ENCODE assay signal across 9 cellular contexts in the genomic region with DNA sequence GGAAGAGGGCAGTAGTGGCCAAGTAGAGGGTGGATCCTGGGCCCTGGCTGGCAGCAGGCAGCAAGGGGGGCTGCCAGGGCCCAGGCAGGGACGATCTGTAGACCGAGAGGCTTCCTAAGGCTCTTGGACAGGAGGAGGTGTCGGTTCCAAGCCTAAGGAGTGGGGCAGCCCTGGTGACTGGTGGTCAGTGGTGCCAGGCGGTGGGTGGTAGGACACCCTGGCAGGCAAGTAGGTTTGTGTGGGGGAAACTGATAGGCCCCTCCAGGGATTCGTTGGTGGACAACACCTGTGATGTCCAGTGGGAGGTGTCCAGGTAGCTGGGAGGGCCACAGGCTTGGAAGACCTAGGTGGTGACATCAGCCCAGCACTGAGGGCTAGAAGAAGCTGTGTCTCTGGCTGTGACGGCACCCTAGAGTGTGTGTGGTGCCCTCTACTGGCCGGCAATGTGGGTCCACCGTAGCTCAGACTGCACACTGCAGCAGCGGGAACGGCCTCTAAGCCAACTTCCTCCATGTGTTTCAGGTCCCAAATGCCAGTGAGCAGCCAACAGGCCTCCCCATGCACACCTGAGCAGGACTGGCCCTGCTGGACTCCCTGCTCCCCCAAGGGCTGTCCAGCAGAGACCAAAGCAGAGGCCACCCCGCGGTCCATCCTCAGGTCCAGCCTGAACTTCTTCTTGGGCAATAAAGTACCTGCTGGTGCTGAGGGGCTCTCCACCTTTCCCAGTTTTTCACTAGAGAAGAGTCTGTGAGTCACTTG. TPM values are rescaled to one million over a fixed set of nuclear protein-coding genes. Genes with fewer than 3 reads are reported as not detected.
A peak's percentile ranks its signal among the peaks of the same experiment; 100 is the strongest.
DNase-seq lines count a peak whose midpoint lies in the region; ATAC-seq and TF ChIP-seq lines count a peak whose summit lies in the region.
"Had no signal": no experiment of that assay in that cellular context is flagged by ENCODE, and none has a peak within 500 bp of the region (broad histone marks: within the 10 kb centered on the region; RNA-seq: fewer than 3 reads in every experiment).

No MANE protein-coding gene starts in this region.

- TF ChIP-seq CTCF in RWPE2 (IDR thresholded peaks at IDR 0.05; ENCODE audit: poor library complexity, severe bottlenecking) = peak; percentile 75
- TF ChIP-seq CTCF in psoas muscle (IDR thresholded peaks at IDR 0.05) = peak; percentile 48

- peak; percentile 90 for ATAC-seq in RWPE2 (ENCODE audit: low read depth)
- peak; percentile 77 to 88 (median 86) for ATAC-seq in psoas muscle
- ATAC-seq in GM19395 (IDR thresholded peaks at IDR 0.05; ENCODE audit: unreplicated experiment) = no peak
- no peak for ATAC-seq in GM18907 (IDR thresholded peaks at IDR 0.05; ENCODE audit: unreplicated experiment)

- no peaks in the 10 kb centered on the region for H3K27me3 ChIP-seq in RWPE2 (ENCODE audit: insufficient read depth, poor library complexity, severe bottlenecking)
- H3K27me3 ChIP-seq in psoas muscle (ENCODE audit: insufficient read depth in 3 of 3, low read length in 2 of 3) = no peaks in the 10 kb centered on the region

- DNase-seq in CD1c-positive myeloid dendritic cell (ENCODE audit: extremely low spot score) (peak; percentile 67), HEK293T (ENCODE audit: extremely low spot score) (peak; percentile 83), RWPE2 (ENCODE audit: low spot score) (no peak), germinal center (ENCODE audit: low spot score) (peak; percentile 76), psoas muscle (peak; percentile 60 to 72)
- peak; percentile 32 for DNase-seq in activated effector memory CD4-positive, alpha-beta T cell treated with Interleukin-2 at 50 U/mL for 16 hours

- POLR2A ChIA-PET in HEK293T (lab: Yijun Ruan, JAX) = interaction anchor here (1.0 to 2.4 kb wide), 2 partner anchors 9 to 22 kb away, joined by 6 to 17 read pairs; a partner anchor contains a TSS

- WGBS in psoas muscle, 3 donors = 48 to 54% (median 50%) methylated on average over 12 of the region's 12 CpGs

- H3K36me3 ChIP-seq in RWPE2 (ENCODE audit: low read depth) (0 out of 2 replicates have a peak, but pooled peaks cover 7% of the 10 kb centered on the region), psoas muscle (ENCODE audit: insufficient read depth in 1 of 2, low read depth in 1 of 2) (peaks cover 0 to 4% of the 10 kb centered on the region in 2 donors)

- H3K27ac ChIP-seq in RWPE2 (ENCODE audit: poor library complexity, severe bottlenecking) (no peak overlapping the region), psoas muscle (no peak overlapping the region)

- H3K4me1 ChIP-seq in RWPE2 (ENCODE audit: insufficient read depth, poor library complexity, severe bottlenecking) (no peaks in the 10 kb centered on the region), psoas muscle (no peaks in the 10 kb centered on the region)

- no peaks in the 10 kb centered on the region for H3K9me3 ChIP-seq in RWPE2 (ENCODE audit: severe bottlenecking)
- H3K9me3 ChIP-seq in psoas muscle = peaks cover 7% of the 10 kb centered on the region

- CTCF ChIA-PET in HEK293T (lab: Yijun Ruan, JAX) = interaction anchor here (0.6 to 2.9 kb wide), 21 partner anchors 8 to 833 kb away, joined by 3 to 22 read pairs (median 4); a partner anchor contains a TSS

- intact Hi-C loops in psoas muscle (cut with DNase I) = no loop called here

- H3K4me3 ChIP-seq in RWPE2 (ENCODE audit: severe bottlenecking) (no peak overlapping the region), psoas muscle (no peak overlapping the region)

TF ChIP-seq in HEK293T, 16 proteins besides CTCF, POLR2A, EP300 and RAD21:
- TF ChIP-seq L3MBTL2 (conservative IDR thresholded peaks at IDR 0.05) (no peak), CTBP1 (IDR thresholded peaks at IDR 0.05; ENCODE audit: borderline replicate concordance) (no peak), FOXK2 (IDR thresholded peaks at IDR 0.05) (no peak), TARDBP (IDR thresholded peaks at IDR 0.05) (no peak), BHLHE40 (IDR thresholded peaks at IDR 0.05; ENCODE audit: borderline replicate concordance) (no peak), ZNF384 (IDR thresholded peaks at IDR 0.05) (no peak), SP1 (IDR thresholded peaks at IDR 0.05) (no peak), NFRKB (IDR thresholded peaks at IDR 0.05) (no peak), FOXA1 (IDR thresholded peaks at IDR 0.05) (no peak), FOXM1 (IDR thresholded peaks at IDR 0.05; ENCODE audit: borderline replicate concordance) (no peak), ARNT (IDR thresholded peaks at IDR 0.05) (no peak), LEF1 (IDR thresholded peaks at IDR 0.05; ENCODE audit: borderline replicate concordance) (no peak), SUZ12 (IDR thresholded peaks at IDR 0.05) (no peak), HDGF (IDR thresholded peaks at IDR 0.05; ENCODE audit: borderline replicate concordance) (no peak), ELF4 (IDR thresholded peaks at IDR 0.05) (no peak)
- TF ChIP-seq, protein P1, sequence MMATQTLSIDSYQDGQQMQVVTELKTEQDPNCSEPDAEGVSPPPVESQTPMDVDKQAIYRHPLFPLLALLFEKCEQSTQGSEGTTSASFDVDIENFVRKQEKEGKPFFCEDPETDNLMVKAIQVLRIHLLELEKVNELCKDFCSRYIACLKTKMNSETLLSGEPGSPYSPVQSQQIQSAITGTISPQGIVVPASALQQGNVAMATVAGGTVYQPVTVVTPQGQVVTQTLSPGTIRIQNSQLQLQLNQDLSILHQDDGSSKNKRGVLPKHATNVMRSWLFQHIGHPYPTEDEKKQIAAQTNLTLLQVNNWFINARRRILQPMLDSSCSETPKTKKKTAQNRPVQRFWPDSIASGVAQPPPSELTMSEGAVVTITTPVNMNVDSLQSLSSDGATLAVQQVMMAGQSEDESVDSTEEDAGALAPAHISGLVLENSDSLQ (IDR thresholded peaks at IDR 0.05) = no peak
TF ChIP-seq in HEK293T: peak in this region for 0.

RNA-seq across cellular contexts. Expression of a gene that starts 9.4 kb away (rescaled TPM):
- total RNA-seq in psoas muscle = 10 to 100 TPM; 59.3 to 95.0 (median 83.7) TPM
- polyA plus RNA-seq in psoas muscle = 100 to 1,000 TPM in 1 of 3 donors, 10 to 100 TPM in 2; 62.7 to 105 (median 80.0) TPM

RNA-seq across cellular contexts. Expression of a gene that starts 22.2 kb away (rescaled TPM):
- 1 to 10 TPM in 1 of 4 donors, under 1 TPM in 3; 0.32 to 3.3 (median 0.66) TPM for total RNA-seq in psoas muscle
- polyA plus RNA-seq in psoas muscle = under 1 TPM in 2 of 3 donors, not detected in 1; 0.29 to 0.83 TPM

RNA-seq across cellular contexts. Expression of a gene that starts 54.0 kb away (rescaled TPM):
- total RNA-seq in psoas muscle = not detected
- under 1 TPM in 2 of 3 donors, not detected in 1; 0.01 to 0.18 TPM for polyA plus RNA-seq in psoas muscle
- total RNA-seq: urinary bladder had no signal
- polyA plus RNA-seq: urinary bladder had no signal

Comparison
In these comparisons a context has a peak if more than half of its experiments do, and no peak if none do; other contexts are left out.
1. ATAC-seq: peak in RWPE2 (single experiment) and psoas muscle (4 of 4); none in GM19395 (single experiment) and GM18907 (single experiment).